Comparison of ENCODE assay signal across 8 cellular contexts in the genomic region with DNA sequence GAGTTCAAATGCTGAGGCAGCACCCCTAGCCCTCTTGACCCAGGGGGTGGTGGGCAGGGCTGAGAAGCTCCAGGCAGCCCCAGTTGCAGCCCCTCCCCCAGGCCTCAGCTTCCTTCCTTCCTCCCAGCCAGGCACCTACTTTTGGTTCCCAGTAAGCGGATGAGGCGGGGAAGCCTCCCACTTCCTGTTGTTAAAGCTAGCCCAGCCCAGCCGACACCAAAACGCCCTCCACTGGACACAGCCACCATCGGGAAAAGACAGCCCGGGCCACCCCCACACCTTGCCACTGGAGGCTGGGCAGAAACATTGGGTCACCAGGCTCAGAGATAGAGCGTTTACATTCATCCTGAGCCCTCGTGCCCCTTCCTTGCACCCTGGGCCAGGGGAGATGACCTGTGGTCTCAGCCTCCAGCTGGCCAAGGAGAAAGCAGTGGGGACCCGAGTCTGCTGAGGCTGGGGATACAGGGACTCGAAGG. TPM values are rescaled to one million over a fixed set of nuclear protein-coding genes. Genes with fewer than 3 reads are reported as not detected.
A peak's percentile ranks its signal among the peaks of the same experiment; 100 is the strongest.
DNase-seq lines count a peak whose midpoint lies in the region; ATAC-seq and TF ChIP-seq lines count a peak whose summit lies in the region.

No MANE protein-coding gene starts in this region.

- H3K27ac ChIP-seq in CD4-positive, alpha-beta T cell (ENCODE audit: low read depth, low read length): peak overlapping the region; percentile 76
- H3K27ac ChIP-seq in esophagus squamous epithelium (peak overlapping the region; percentile 94 to 98 (median 96)), muscle layer of duodenum (ENCODE audit: low read length) (peak overlapping the region; percentile 90), substantia nigra (ENCODE audit: low read depth, low read length, poor library complexity, severe bottlenecking) (peak overlapping the region; percentile 88)

- TF ChIP-seq POLR2A in esophagus squamous epithelium (IDR thresholded peaks at IDR 0.05): no peak

- intact Hi-C loops in CD4-positive, alpha-beta T cell (cut with DNase I, micrococcal nuclease): loop anchor here in 1 of 2 experiments (5.0 kb wide), 1 partner anchor 69 kb away; no protein-coding TSS in a partner anchor
- intact Hi-C loops in esophagus squamous epithelium (cut with DNase I): loop anchor here (5.0 to 10.0 kb wide), 2 partner anchors 51 to 72 kb away; no protein-coding TSS in a partner anchor

- peaks cover 71 to 91% (median 72%) of the 10 kb centered on the region in 3 donors for H3K4me1 ChIP-seq in esophagus squamous epithelium
- peaks cover 26 to 47% of the 10 kb centered on the region in 2 donors for H3K4me1 ChIP-seq in muscle layer of duodenum (ENCODE audit: control insufficient read depth in 1 of 2, insufficient read depth in 2 of 2, low read length in 2 of 2)

- CTCF ChIA-PET in CD4-positive, alpha-beta T cell (lab: Charles Lee): interaction anchor here (1.1 to 2.1 kb wide), 9 partner anchors 51 to 1437 kb away, joined by 3 to 10 read pairs (median 3); partner anchors contain the start of genes ABHD14B and RPL29

- no peaks in the 10 kb centered on the region for H3K27me3 Mint-ChIP-seq in CD4-positive, alpha-beta T cell

- H3K36me3 ChIP-seq in esophagus squamous epithelium (peaks cover 27 to 62% (median 49%) of the 10 kb centered on the region in 3 donors), muscle layer of duodenum (ENCODE audit: control insufficient read depth in 1 of 2, insufficient read depth in 2 of 2, low read length in 2 of 2) (peaks cover 19 to 38% of the 10 kb centered on the region in 2 donors)

- TF ChIP-seq CTCF in CD4-positive, alpha-beta T cell (IDR thresholded peaks at IDR 0.05): no peak
- TF ChIP-seq CTCF in esophagus squamous epithelium (IDR thresholded peaks at IDR 0.05): peak in 5 of 6 experiments; percentile 16 to 49 (median 36)

- peak overlapping the region; percentile 89 for H3K27ac Mint-ChIP-seq in CD4-positive, alpha-beta T cell

- peak overlapping the region; percentile 94 for H3K4me3 Mint-ChIP-seq in CD4-positive, alpha-beta T cell

- H3K9me3 Mint-ChIP-seq in CD4-positive, alpha-beta T cell: no peaks in the 10 kb centered on the region

- WGBS in esophagus squamous epithelium, 2 donors: 0 to 3% methylated on average over 3 to 6 of the region's 10 CpGs

- H3K9me3 ChIP-seq in CD4-positive, alpha-beta T cell (ENCODE audit: control insufficient read depth, low read length): no peaks in the 10 kb centered on the region
- H3K9me3 ChIP-seq in esophagus squamous epithelium (no peaks in the 10 kb centered on the region), muscle layer of duodenum (ENCODE audit: control insufficient read depth in 1 of 2, low read length in 2 of 2) (no peaks in the 10 kb centered on the region)

- peaks cover 70% of the 10 kb centered on the region for H3K36me3 Mint-ChIP-seq in CD4-positive, alpha-beta T cell (ENCODE audit: low read depth)

- ATAC-seq in CD4-positive, alpha-beta T cell (ENCODE audit: poor library complexity): no peak
- no peak for ATAC-seq in HG03159 (IDR thresholded peaks at IDR 0.05; ENCODE audit: unreplicated experiment)

- H3K4me1 Mint-ChIP-seq in CD4-positive, alpha-beta T cell (ENCODE audit: low read depth): peaks cover 66% of the 10 kb centered on the region

- no peaks in the 10 kb centered on the region for H3K27me3 ChIP-seq in CD4-positive, alpha-beta T cell (ENCODE audit: control insufficient read depth, insufficient read depth, low read length)
- no peaks in the 10 kb centered on the region for H3K27me3 ChIP-seq in esophagus squamous epithelium
- no peaks in the 10 kb centered on the region for H3K27me3 ChIP-seq in muscle layer of duodenum (ENCODE audit: low read depth, low read length)

- DNase-seq in CD4-positive, alpha-beta T cell: peak in 9 of 10 experiments; percentile 7 to 52 (median 34)
- DNase-seq in Kasumi-1 (lab: John Stamatoyannopoulos, UW) (peak; percentile 72 to 76), esophagus squamous epithelium (lab: John Stamatoyannopoulos, UW) (peak; percentile 23), substantia nigra (lab: John Stamatoyannopoulos, UW) (peak in 48 of 49 donors; percentile 45 to 88 (median 76)), HPDE6-E6E7 (ENCODE audit: extremely low spot score) (no peak)
- peak; percentile 66 for DNase-seq in activated CD8-positive, alpha-beta memory T cell treated with anti-CD3 and anti-CD28 coated beads, Interleukin-2, amount 50 U/mL, for 48 hours

- H3K4me3 ChIP-seq in esophagus squamous epithelium: peak overlapping the region; percentile 11 to 92 (median 58)
- H3K4me3 ChIP-seq in muscle layer of duodenum (ENCODE audit: low read depth in 1 of 2, low read length in 2 of 2): peak overlapping the region; percentile 75 to 90

- POLR2A ChIA-PET in CD4-positive, alpha-beta T cell (lab: Charles Lee): interaction anchor here (1.0 to 2.6 kb wide), 10 partner anchors 9 to 201 kb away, joined by 3 to 12 read pairs (median 4); partner anchors contain the start of genes POC1A, PPM1M, RPL29 and RRP9

RNA-seq across cellular contexts. Expression of gene DUSP7, which starts 3.5 kb away (rescaled TPM):
- 1 to 10 TPM; 4.8 to 5.2 TPM for total RNA-seq in CD4-positive, alpha-beta T cell
- 100 to 1,000 TPM in 1 of 4 donors, 10 to 100 TPM in 3; 49.3 to 105 (median 62.1) TPM for total RNA-seq in esophagus squamous epithelium

RNA-seq across cellular contexts. Expression of gene RPL29, which starts 57.2 kb away (rescaled TPM):
- total RNA-seq in CD4-positive, alpha-beta T cell: 1,000 to 10,000 TPM; 1,843 to 1,901 TPM
- total RNA-seq in esophagus squamous epithelium: 1,000 to 10,000 TPM; 1,191 to 2,826 (median 1,725) TPM

Comparison
In these comparisons a context has a peak if more than half of its experiments do, and no peak if none do; other contexts are left out.
1. RNA of gene DUSP7, which starts 3.5 kb away (total RNA-seq): 49.3 to 105 TPM in esophagus squamous epithelium; 4.8 to 5.2 TPM in CD4-positive, alpha-beta T cell; every median in the first group is over 4 times any median in the second.
2. Peak in every context shown above with its lines, with median percentiles within 50 percentile points of each other: H3K27ac ChIP-seq.